In genomic region chr20:373171-373890, GRCh38 we compare ENCODE assay signal across 8 cellular contexts. TPM values are rescaled to one million over a fixed set of nuclear protein-coding genes. Genes with fewer than 3 reads are reported as not detected.
DNase-seq lines count a peak whose midpoint lies in the region; ATAC-seq and TF ChIP-seq lines count a peak whose summit lies in the region.

No MANE protein-coding gene starts in this region.

- H2AFZ ChIP-seq in DND-41 (ENCODE audit: low read depth, low read length) = no peak overlapping the region

- H3K27me3 ChIP-seq in DND-41 (ENCODE audit: insufficient read depth, low read length, poor library complexity) (no peaks in the 10 kb centered on the region), lung (ENCODE audit: control insufficient read depth, insufficient read depth) (no peaks in the 10 kb centered on the region), colonic mucosa (no peaks in the 10 kb centered on the region)

- DNase-seq in DND-41 (no peak), NB4 (ENCODE audit: low read depth) (peak; percentile 94), cardiac fibroblast (ENCODE audit: low read depth in 2 of 2) (peak; percentile 92 to 98), lung (ENCODE audit: low spot score) (peak; percentile 43), colonic mucosa (no peak)
- DNase-seq in activated CD4-positive, CD25-positive, alpha-beta regulatory T cell (lab: John Stamatoyannopoulos, UW) = no peak

- H3K36me3 ChIP-seq in DND-41 (ENCODE audit: insufficient read depth, low read length) (no peaks in the 10 kb centered on the region), lung (ENCODE audit: control insufficient read depth in 2 of 2, insufficient read depth in 2 of 2, low read length in 2 of 2) (no peaks in the 10 kb centered on the region), colonic mucosa (no peaks in the 10 kb centered on the region)

- H3K9ac ChIP-seq in DND-41 (ENCODE audit: low read depth, low read length) (no peak overlapping the region), colonic mucosa (ENCODE audit: low read depth in 2 of 2, low read length in 2 of 2) (no peak overlapping the region)

- H4K20me1 ChIP-seq in DND-41 (ENCODE audit: insufficient read depth, low read length) = no peaks in the 10 kb centered on the region

- no peaks in the 10 kb centered on the region for H3K79me2 ChIP-seq in DND-41 (ENCODE audit: insufficient read depth, low read length)

- H3K4me2 ChIP-seq in DND-41 (ENCODE audit: insufficient read depth, low read length) = no peak overlapping the region

- H3K27ac ChIP-seq in DND-41 (ENCODE audit: low read length) = peak overlapping the region; percentile 1; the same call in 1 of the 2 replicates
- peak overlapping the region in 1 of 2 donors; percentile 86 for H3K27ac ChIP-seq in lung (ENCODE audit: low read depth in 1 of 2, low read length in 1 of 2)
- no peak overlapping the region for H3K27ac ChIP-seq in colonic mucosa

- no peak for TF ChIP-seq POLR2A in NB4 (IDR thresholded peaks at IDR 0.05; ENCODE audit: extremely low read depth, insufficient read length)

- H3K9me3 ChIP-seq in DND-41 (ENCODE audit: insufficient read depth, low read length, severe bottlenecking) = no peaks in the 10 kb centered on the region
- H3K9me3 ChIP-seq in lung (ENCODE audit: control insufficient read depth in 2 of 2, insufficient read depth in 1 of 2, low read length in 1 of 2) = no peaks in the 10 kb centered on the region
- no peaks in the 10 kb centered on the region for H3K9me3 ChIP-seq in colonic mucosa

- TF ChIP-seq CTCF in DND-41 (IDR thresholded peaks at IDR 0.05; ENCODE audit: borderline replicate concordance, extremely low read depth, low read length, poor library complexity, severe bottlenecking) (no peak), NB4 (IDR thresholded peaks at IDR 0.05; ENCODE audit: low read depth, low read length) (no peak), cardiac fibroblast (IDR thresholded peaks at IDR 0.05; ENCODE audit: low read depth, low read length) (no peak), lung (IDR thresholded peaks at IDR 0.05; ENCODE audit: control extremely low read depth, extremely low read depth) (no peak), colonic mucosa (IDR thresholded peaks at IDR 0.05) (no peak)

- intact Hi-C loops in colonic mucosa (cut with DNase I) = no loop called here

- no peak for ATAC-seq in DND-41 (ENCODE audit: insufficient read depth, low read depth)
- ATAC-seq in lung (ENCODE audit: insufficient read depth, low FRiP score) = peak; percentile 37
- ATAC-seq in HG03460 (IDR thresholded peaks at IDR 0.05; ENCODE audit: unreplicated experiment) = no peak
- no peak for ATAC-seq in GM18517 (IDR thresholded peaks at IDR 0.05; ENCODE audit: unreplicated experiment)

- H3K4me3 ChIP-seq in DND-41 (ENCODE audit: low read depth in 1 of 2, low read length in 2 of 2) (no peak overlapping the region), NB4 (ENCODE audit: low read depth, low read length) (no peak overlapping the region), cardiac fibroblast (replicated peaks in 1 of 2; ENCODE audit: low read depth in 2 of 2, low read length in 2 of 2) (no peak overlapping the region), lung (no peak overlapping the region), colonic mucosa (no peak overlapping the region)

- peaks cover 8% of the 10 kb centered on the region for H3K4me1 ChIP-seq in DND-41 (ENCODE audit: insufficient read depth, low read length)
- peaks cover 0 to 27% of the 10 kb centered on the region in 2 donors for H3K4me1 ChIP-seq in lung (ENCODE audit: control insufficient read depth in 2 of 2, insufficient read depth in 2 of 2, low read length in 2 of 2)
- peaks cover 4% of the 10 kb centered on the region for H3K4me1 ChIP-seq in colonic mucosa

- WGBS in lung, 2 donors = 44 to 54% methylated on average over 9 of the region's 9 CpGs

RNA-seq across cellular contexts. Expression of gene TRIB3, which starts 7.2 kb away (rescaled TPM):
- total RNA-seq in lung = 10 to 100 TPM in 1 of 2 donors, 1 to 10 TPM in 1; 7.6 to 39.4 TPM
- 10 to 100 TPM; 29.9 to 36.5 TPM for polyA plus RNA-seq in lung
- 10 to 100 TPM; 13.5 to 48.5 TPM for total RNA-seq in colonic mucosa

RNA-seq across cellular contexts. Expression of gene NRSN2, which starts 26.4 kb away (rescaled TPM):
- 10 to 100 TPM; 15.3 to 43.7 TPM for total RNA-seq in lung
- polyA plus RNA-seq in lung = 10 to 100 TPM; 22.5 to 34.7 TPM
- 10 to 100 TPM; 11.2 to 18.3 TPM for total RNA-seq in colonic mucosa

RNA-seq across cellular contexts. Expression of gene RBCK1, which starts 34.8 kb away (rescaled TPM):
- 100 to 1,000 TPM in 1 of 2 donors, 10 to 100 TPM in 1; 58.3 to 102 TPM for total RNA-seq in lung
- 100 to 1,000 TPM in 1 of 2 donors, 10 to 100 TPM in 1; 95.9 to 108 TPM for polyA plus RNA-seq in lung
- total RNA-seq in colonic mucosa = 100 to 1,000 TPM; 134 to 169 TPM

RNA-seq across cellular contexts. Expression of gene SOX12, which starts 48.0 kb away (rescaled TPM):
- total RNA-seq in lung = 10 to 100 TPM in 1 of 2 donors, 1 to 10 TPM in 1; 6.8 to 15.9 TPM
- 1 to 10 TPM; 2.7 to 4.1 TPM for polyA plus RNA-seq in lung
- 1 to 10 TPM; 5.0 to 7.5 TPM for total RNA-seq in colonic mucosa

Comparison
In these comparisons a context has a peak if more than half of its experiments do, and no peak if none do; other contexts are left out.
1. DNase-seq: peak in NB4 (single experiment), cardiac fibroblast (2 of 2) and lung (single experiment); none in DND-41 (single experiment), activated CD4-positive, CD25-positive, alpha-beta regulatory T cell (0 of 4) and colonic mucosa (single experiment).